28 cellular contexts compared by ENCODE assay signal in the genomic region with DNA sequence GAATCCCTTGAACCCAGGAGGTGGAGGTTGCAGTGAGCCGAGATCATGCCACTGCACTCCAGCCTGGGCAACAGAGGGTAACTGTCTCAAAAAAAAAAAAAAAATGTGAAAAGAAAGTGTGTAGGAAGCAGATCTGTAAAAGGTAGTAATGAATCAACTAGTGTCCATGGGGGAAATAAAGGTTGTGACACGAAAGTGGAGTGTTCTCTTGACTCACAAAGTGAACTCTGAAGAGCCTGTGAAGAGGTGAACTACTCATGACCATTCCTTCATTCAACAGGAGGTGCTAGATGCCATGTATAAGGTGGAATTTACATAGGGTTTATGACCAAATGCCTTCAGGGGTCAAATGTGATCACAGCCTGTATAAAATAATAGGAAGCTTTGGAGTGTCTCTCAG. TPM values are rescaled to one million over a fixed set of nuclear protein-coding genes. Genes with fewer than 3 reads are reported as not detected.
DNase-seq lines count a peak whose midpoint lies in the region; ATAC-seq, FAIRE-seq and TF ChIP-seq lines count a peak whose summit lies in the region.
"Had no signal": no experiment of that assay in that cellular context is flagged by ENCODE, and none has a peak within 500 bp of the region (broad histone marks: within the 10 kb centered on the region; RNA-seq: fewer than 3 reads in every experiment).

No MANE protein-coding gene starts in this region.

- no peak for TF ChIP-seq POLR2A in HepG2 (IDR thresholded peaks at IDR 0.05; ENCODE audit: insufficient read depth in 1 of 2, low read depth in 2 of 2, low read length in 2 of 2)
- no peak for TF ChIP-seq POLR2A in right lobe of liver (IDR thresholded peaks at IDR 0.05)

- no peak for TF ChIP-seq RAD21 in HepG2 (CRISPR knock-in tag; IDR thresholded peaks at IDR 0.05)

- POLR2A ChIA-PET in HepG2 (lab: Yijun Ruan, JAX) = no interaction called here
- POLR2A ChIA-PET in naive thymus-derived CD4-positive, alpha-beta T cell (lab: Charles Lee) = interaction anchor here (0.6 kb wide), 1 partner anchor 79 kb away, joined by 4 read pairs; no protein-coding TSS in a partner anchor

- intact Hi-C loops in HepG2 (cut with micrococcal nuclease; ENCODE audit: unreplicated experiment) (no loop called here), right lobe of liver (cut with DNase I) (loop anchor here in 1 of 2 donors (10.0 kb wide), 1 partner anchor 49 kb away; no protein-coding TSS in a partner anchor)
- intact Hi-C loops in naive thymus-derived CD4-positive, alpha-beta T cell (cut with micrococcal nuclease) = no loop called here

- DNase-seq in activated CD4-positive, CD25-positive, alpha-beta regulatory T cell treated with anti-CD3 and anti-CD28 coated beads, Interleukin-2, amount 50 U/mL, for 72 hours = no peak
- no peak for DNase-seq in HepG2 (ENCODE audit: low spot score)
- no peak for DNase-seq in right lobe of liver
- no peak for DNase-seq in naive thymus-derived CD4-positive, alpha-beta T cell
- DNase-seq in DMS153 (lab: John Stamatoyannopoulos, UW) = no peak
- DNase-seq: activated CD4-positive, CD25-positive, alpha-beta regulatory T cell; activated naive CD4-positive, alpha-beta T cell treated with anti-CD3 and anti-CD28 coated beads, Interleukin-2, amount 50 U/mL, for 16 hours; colonic mucosa; effector CD4-positive, alpha-beta T cell; NCI-H1436 treated with DMSO at 0.1 percent for 48 hours; NCI-H2081 treated with DMSO at 0.1 percent for 48 hours; NCI-H2227 treated with DMSO at 0.1 percent for 48 hours; NCI-H526; nephron progenitor cell; stimulated activated CD4-positive, alpha-beta T cell treated with anti-CD3 and anti-CD28 coated beads, Interleukin-15, amount 100 ng/mL, for 24 hours; stimulated activated CD4-positive, alpha-beta T cell treated with anti-CD3 and anti-CD28 coated beads, Interleukin-4, amount 100 ng/mL, for 4 hours had no signal

- BruUV-seq in HepG2 (replicated peaks; lab: Mats Ljungman, UMichigan) = TSS peak; percentile 36

- TF ChIP-seq CTCF in HepG2 (CRISPR knock-in tag; IDR thresholded peaks at IDR 0.05) (no peak), right lobe of liver (IDR thresholded peaks at IDR 0.05) (no peak)

- no peaks in the 10 kb centered on the region for H3K27me3 Mint-ChIP-seq in naive thymus-derived CD4-positive, alpha-beta T cell
- H3K27me3 Mint-ChIP-seq: IgD-negative memory B cell had no signal

- no peak for FAIRE-seq in HepG2 (lab: Jason Lieb, UNC)
- FAIRE-seq: GM19239 had no signal

- H4K20me1 ChIP-seq in HepG2 (ENCODE audit: insufficient read depth, low read length) = 0 out of 2 replicates have a peak, but pooled peaks cover 2% of the 10 kb centered on the region

- peaks cover 0 to 6% of the 10 kb centered on the region in 2 experiments; a peak in 1 of 5 replicates for H3K36me3 ChIP-seq in HepG2 (replicated peaks in 1 of 2; ENCODE audit: control insufficient read depth in 1 of 2, insufficient read depth in 2 of 2, low read length in 2 of 2)
- H3K36me3 ChIP-seq in right lobe of liver = no peaks in the 10 kb centered on the region
- H3K36me3 ChIP-seq in naive thymus-derived CD4-positive, alpha-beta T cell (ENCODE audit: control insufficient read depth in 2 of 3, insufficient read depth in 3 of 3, low read length in 3 of 3) = no peaks in the 10 kb centered on the region
- H3K36me3 ChIP-seq: ascending aorta, colonic mucosa, gastroesophageal sphincter, HAP-1, suprapubic skin had no signal

- CTCF ChIA-PET in HepG2 (lab: Yijun Ruan, JAX; ENCODE audit: low intra/inter-chr PET ratio, low total read pairs) = no interaction called here
- CTCF ChIA-PET in naive thymus-derived CD4-positive, alpha-beta T cell (lab: Charles Lee) = interaction anchor here (1.5 kb wide), 1 partner anchor 12 kb away, joined by 9 read pairs; a partner anchor contains a TSS

- ATAC-seq in activated CD4-positive, CD25-positive, alpha-beta regulatory T cell treated with anti-CD3 and anti-CD28 coated beads, Interleukin-2, amount 50 U/mL, for 24 hours = peak; percentile 88 to 91
- no peak for ATAC-seq in HepG2
- ATAC-seq in right lobe of liver = no peak
- ATAC-seq in naive thymus-derived CD4-positive, alpha-beta T cell = no peak
- no peak for ATAC-seq in HG03135 (IDR thresholded peaks at IDR 0.05; ENCODE audit: unreplicated experiment)
- ATAC-seq in GM21529 (IDR thresholded peaks at IDR 0.05; ENCODE audit: unreplicated experiment) = no peak
- ATAC-seq: gastroesophageal sphincter had no signal

- peaks cover 81% of the 10 kb centered on the region for H3K79me2 ChIP-seq in HepG2 (ENCODE audit: insufficient read depth, low read length)

- no peak overlapping the region for H3K4me2 ChIP-seq in HepG2 (ENCODE audit: low read depth, low read length)
- H3K4me2 ChIP-seq: hepatocyte had no signal

- in situ Hi-C loops in HepG2 (cut with HindIII; ENCODE audit: extremely low pct_ligation_motif_present, low pct_unique_long_range_greater_than_20kb) = no loop called here

- H3K9ac ChIP-seq in HepG2 (ENCODE audit: insufficient read depth, low read depth, low read length) = no peak overlapping the region

- peaks cover 28 to 84% (median 73%) of the 10 kb centered on the region in 7 donors for H3K4me1 Mint-ChIP-seq in naive thymus-derived CD4-positive, alpha-beta T cell

- peaks cover 0 to 45% (median 18%) of the 10 kb centered on the region in 5 donors for H3K36me3 Mint-ChIP-seq in naive thymus-derived CD4-positive, alpha-beta T cell

- no peak overlapping the region for H3K27ac ChIP-seq in HepG2 (ENCODE audit: extremely low read length, insufficient read depth, low read length)
- no peak overlapping the region for H3K27ac ChIP-seq in right lobe of liver
- no peak overlapping the region for H3K27ac ChIP-seq in naive thymus-derived CD4-positive, alpha-beta T cell (ENCODE audit: low read depth, low read length)
- H3K27ac ChIP-seq: 22Rv1, ascending aorta, colonic mucosa, gastroesophageal sphincter, hepatocyte, suprapubic skin had no signal

- no peaks in the 10 kb centered on the region for H3K9me3 Mint-ChIP-seq in naive thymus-derived CD4-positive, alpha-beta T cell
- H3K9me3 Mint-ChIP-seq: nephron progenitor cell had no signal

- H3K4me3 Mint-ChIP-seq in naive thymus-derived CD4-positive, alpha-beta T cell = peak overlapping the region in 1 of 10 donors; percentile 0
- H3K4me3 Mint-ChIP-seq: IgD-negative memory B cell, nephron progenitor cell had no signal

- H3K4me3 ChIP-seq in HepG2 (replicated peaks in 1 of 3; ENCODE audit: insufficient read depth in 1 of 3, low read depth in 2 of 3, low read length in 3 of 3) = no peak overlapping the region
- no peak overlapping the region for H3K4me3 ChIP-seq in right lobe of liver
- H3K4me3 ChIP-seq in naive thymus-derived CD4-positive, alpha-beta T cell (ENCODE audit: low read length) = no peak overlapping the region
- H3K4me3 ChIP-seq: ascending aorta, colonic mucosa, gastroesophageal sphincter, HAP-1, hepatocyte, lung, suprapubic skin had no signal

- H3K27me3 ChIP-seq in HepG2 (ENCODE audit: control insufficient read depth in 1 of 2, insufficient read depth in 2 of 2, low read length in 2 of 2) (no peaks in the 10 kb centered on the region), right lobe of liver (no peaks in the 10 kb centered on the region)
- H3K27me3 ChIP-seq in naive thymus-derived CD4-positive, alpha-beta T cell (ENCODE audit: control insufficient read depth in 2 of 2, insufficient read depth in 2 of 2, low read length in 2 of 2) = no peaks in the 10 kb centered on the region
- H3K27me3 ChIP-seq: ascending aorta, colonic mucosa, gastroesophageal sphincter, hepatocyte, suprapubic skin had no signal

- no peak overlapping the region for H2AFZ ChIP-seq in HepG2 (ENCODE audit: low read length)
- H2AFZ ChIP-seq: hepatocyte had no signal

- TF ChIP-seq EP300 in HepG2 (IDR thresholded peaks at IDR 0.05; ENCODE audit: low read depth in 2 of 2, low read length in 2 of 2) (no peak), HepG2 (CRISPR knock-in tag; IDR thresholded peaks at IDR 0.05; ENCODE audit: borderline replicate concordance) (no peak)

- H3K9me3 ChIP-seq in HepG2 (ENCODE audit: low read length) (no peaks in the 10 kb centered on the region), right lobe of liver (no peaks in the 10 kb centered on the region)
- H3K9me3 ChIP-seq in naive thymus-derived CD4-positive, alpha-beta T cell (ENCODE audit: control insufficient read depth in 2 of 3, low read length in 3 of 3) = no peaks in the 10 kb centered on the region
- H3K9me3 ChIP-seq: ascending aorta, colonic mucosa, gastroesophageal sphincter, HAP-1, suprapubic skin had no signal

- WGBS in HepG2 (ENCODE audit: low lambda C conversion rate) = 97% methylated on average over 2 of the region's 2 CpGs
- WGBS in right lobe of liver (ENCODE audit: insufficient coverage, low coverage, low lambda C conversion rate, missing lambda C conversion rate) = 70% methylated on average over 1 of the region's 2 CpGs

- peak overlapping the region in 5 of 9 donors; percentile 18 to 43 (median 22) for H3K27ac Mint-ChIP-seq in naive thymus-derived CD4-positive, alpha-beta T cell
- H3K27ac Mint-ChIP-seq: IgD-negative memory B cell, nephron progenitor cell had no signal

- peaks cover 50% of the 10 kb centered on the region for H3K4me1 ChIP-seq in HepG2 (ENCODE audit: insufficient read depth, low read length)
- H3K4me1 ChIP-seq in right lobe of liver = peaks cover 0 to 35% (median 6%) of the 10 kb centered on the region in 4 donors
- H3K4me1 ChIP-seq in naive thymus-derived CD4-positive, alpha-beta T cell (ENCODE audit: control insufficient read depth in 2 of 2, insufficient read depth in 2 of 2, low read length in 2 of 2) = peaks cover 0 to 12% of the 10 kb centered on the region in 2 donors
- H3K4me1 ChIP-seq: ascending aorta, colonic mucosa, gastroesophageal sphincter, suprapubic skin had no signal

RNA-seq across cellular contexts. Expression of a gene that starts 12.8 kb away (rescaled TPM):
- total RNA-seq in HepG2 (2016; rRNA removed; fragmentation: Illumina TruSeq; extraction: Trizol) (83.3 and 143 TPM in 2 replicates), right lobe of liver (100 to 1,000 TPM in 5 of 6 experiments, 10 to 100 TPM in 1; 96.4 to 152 (median 123) TPM)
- total RNA-seq in HepG2 (2016; cell fraction: cytosol; rRNA removed; fragmentation: Illumina TruSeq; extraction: Trizol; ENCODE audit: low read depth) = 6.8 and 9.5 TPM in 2 replicates
- 75.6 and 141 TPM in 2 replicates for total RNA-seq in HepG2 (2016; cell fraction: insoluble cytoplasmic fraction; rRNA removed; fragmentation: Illumina TruSeq; extraction: Trizol)
- total RNA-seq in HepG2 (2016; cell fraction: membrane; rRNA removed; fragmentation: Illumina TruSeq; extraction: Trizol) = 20.0 and 24.2 TPM in 2 replicates
- 81.7 and 84.7 TPM in 2 replicates for total RNA-seq in HepG2 (2016; cell fraction: nucleus; rRNA removed; fragmentation: Illumina TruSeq; extraction: Trizol)
- 29.7 and 35.2 TPM in 2 replicates for polyA plus RNA-seq in HepG2 (2011; rRNA removed)
- 21.8 and 27.0 TPM in 2 replicates for polyA plus RNA-seq in HepG2 (2011; cell fraction: cytosol; rRNA removed)
- polyA plus RNA-seq in HepG2 (2011; cell fraction: nucleus; rRNA removed) = 16.5 and 22.9 TPM in 2 replicates
- polyA plus RNA-seq in HepG2 (2012) = 43.2 and 55.6 TPM in 2 replicates
- polyA plus RNA-seq in HepG2 (2016; cell fraction: cytosol; fragmentation: Illumina TruSeq; extraction: Trizol; ENCODE audit: low read depth) = 2.5 and 3.4 TPM in 2 replicates
- 131 and 137 TPM in 2 replicates for polyA plus RNA-seq in HepG2 (2016; cell fraction: insoluble cytoplasmic fraction; fragmentation: Illumina TruSeq; extraction: Trizol; ENCODE audit: low read depth)
- polyA plus RNA-seq in HepG2 (2016; cell fraction: membrane; fragmentation: Illumina TruSeq; extraction: Trizol; ENCODE audit: low read depth) = 10.6 and 10.9 TPM in 2 replicates
- 77.5 and 91.9 TPM in 2 replicates for polyA plus RNA-seq in HepG2 (2016; cell fraction: nucleus; fragmentation: Illumina TruSeq; extraction: Trizol; ENCODE audit: insufficient read depth, low read depth)
- 0.21 and 25.1 TPM in 2 replicates for polyA minus RNA-seq in HepG2 (2011; rRNA and poly(A)+ RNA removed; ENCODE audit: low replicate concordance)
- 51.9 and 82.7 TPM in 2 replicates for polyA minus RNA-seq in HepG2 (2011; cell fraction: cytosol; rRNA and poly(A)+ RNA removed)
- 85.0 and 104 TPM in 2 replicates for polyA minus RNA-seq in HepG2 (2011; cell fraction: nucleus; rRNA and poly(A)+ RNA removed)
- 100 to 1,000 TPM in 1 of 5 experiments, 10 to 100 TPM in 4; 69.1 to 114 (median 88.0) TPM for total RNA-seq in naive thymus-derived CD4-positive, alpha-beta T cell
- 10 to 100 TPM; 19.0 to 23.8 TPM for polyA plus RNA-seq in naive thymus-derived CD4-positive, alpha-beta T cell

Comparison
In these comparisons a context has a peak if more than half of its experiments do, and no peak if none do; other contexts are left out.
1. ATAC-seq: peak in activated CD4-positive, CD25-positive, alpha-beta regulatory T cell treated with anti-CD3 and anti-CD28 coated beads, Interleukin-2, amount 50 U/mL, for 24 hours (2 of 2); none in HepG2 (single experiment), right lobe of liver (0 of 4), naive thymus-derived CD4-positive, alpha-beta T cell (single experiment), HG03135 (single experiment) and GM21529 (single experiment).